In genomic region chr13:114281351-114282142, GRCh38 we compare ENCODE assay signal across 1 cellular context.
TF ChIP-seq lines count a peak whose summit lies in the region.

Gene UPF3A (plus strand): TSS chr13:114281601. CDS start chr13:114281640, 39 bp downstream.

TF ChIP-seq in H1, 55 proteins besides CTCF, POLR2A, EP300 and RAD21 (continued from another document):
- TF ChIP-seq NANOG (IDR thresholded peaks at IDR 0.05; ENCODE audit: insufficient read depth, low read depth, low read length, poor library complexity, severe bottlenecking) (no peak), CBX5 (IDR thresholded peaks at IDR 0.05; ENCODE audit: low read depth, low read length) (no peak), RBBP5 (IDR thresholded peaks at IDR 0.05; ENCODE audit: borderline replicate concordance, low read depth, low read length) (peak; percentile 53; the same call in 1 of the 2 replicates), YY1 (IDR thresholded peaks at IDR 0.05; ENCODE audit: low read depth, low read length) (no peak), HDAC6 (IDR thresholded peaks at IDR 0.05; ENCODE audit: low read depth, low read length) (no peak), E2F6 (IDR thresholded peaks at IDR 0.05) (no peak; the same call in 1 of the 2 replicates), KDM1A (IDR thresholded peaks at IDR 0.05; ENCODE audit: borderline replicate concordance, low read length) (no peak), JUN (IDR thresholded peaks at IDR 0.05; ENCODE audit: low read depth, low read length) (no peak), CREB1 (IDR thresholded peaks at IDR 0.05) (no peak), KDM4A (IDR thresholded peaks at IDR 0.05; ENCODE audit: low read depth, low read length, severe bottlenecking) (peak; percentile 56), TAF1 (IDR thresholded peaks at IDR 0.05; ENCODE audit: low read depth, low read length) (peak; percentile 87), CHD7 (IDR thresholded peaks at IDR 0.05; ENCODE audit: insufficient replicate concordance, low read length) (no peak), POU5F1 (IDR thresholded peaks at IDR 0.05; ENCODE audit: low read depth, low read length) (no peak), RFX5 (IDR thresholded peaks at IDR 0.05; ENCODE audit: borderline replicate concordance, low read depth, low read length) (no peak), TAF7 (optimal IDR thresholded peaks at IDR 0.05; ENCODE audit: borderline replicate concordance, low read depth, low read length) (peak; percentile 92), SIN3A (conservative IDR thresholded peaks at IDR 0.05 in 1 of 2, IDR thresholded peaks at IDR 0.05 in 1 of 2; ENCODE audit: low read depth in 1 of 2, low read length in 2 of 2) (no peak), BACH1 (IDR thresholded peaks at IDR 0.05; ENCODE audit: low read length) (peak; percentile 59; the same call in 1 of the 2 replicates), MAX (IDR thresholded peaks at IDR 0.05) (peak; percentile 49; the same call in 1 of the 2 replicates), CTBP2 (IDR thresholded peaks at IDR 0.05; ENCODE audit: borderline replicate concordance, insufficient read depth, insufficient read length, low read length) (no peak), FOSL1 (IDR thresholded peaks at IDR 0.05; ENCODE audit: insufficient read depth, low read depth, low read length) (no peak), RNF2 (IDR thresholded peaks at IDR 0.05; ENCODE audit: borderline replicate concordance, low read depth, low read length, missing control alignments, poor library complexity, severe bottlenecking) (no peak), BRCA1 (IDR thresholded peaks at IDR 0.05; ENCODE audit: low read depth, low read length) (peak; percentile 73; the same call in 1 of the 2 replicates), RXRA (IDR thresholded peaks at IDR 0.05; ENCODE audit: insufficient read depth, low read depth, low read length) (no peak), SUZ12 (IDR thresholded peaks at IDR 0.05; ENCODE audit: low read length) (no peak), CEBPB (IDR thresholded peaks at IDR 0.05; ENCODE audit: low read depth, low read length) (no peak), ZNF274 (IDR thresholded peaks at IDR 0.05; ENCODE audit: borderline replicate concordance, extremely low read depth, low read length) (no peak), BCL11A (IDR thresholded peaks at IDR 0.05; ENCODE audit: low read depth in 2 of 2, low read length in 2 of 2) (no peak), POLR2AphosphoS5 (IDR thresholded peaks at IDR 0.05; ENCODE audit: low read depth, low read length) (peak; percentile 87), ASH2L (IDR thresholded peaks at IDR 0.05; ENCODE audit: low read length) (peak; percentile 42), MAFK (IDR thresholded peaks at IDR 0.05; ENCODE audit: low read depth, low read length) (no peak), TBP (IDR thresholded peaks at IDR 0.05; ENCODE audit: low read depth, low read length) (peak; percentile 80; the same call in 1 of the 2 replicates), SP4 (IDR thresholded peaks at IDR 0.05; ENCODE audit: low read length) (no peak), SP2 (IDR thresholded peaks at IDR 0.05; ENCODE audit: low read length) (no peak), TEAD4 (IDR thresholded peaks at IDR 0.05; ENCODE audit: low read depth, low read length) (no peak), HDAC2 (IDR thresholded peaks at IDR 0.05; ENCODE audit: borderline replicate concordance in 1 of 2, low read depth in 2 of 2, low read length in 2 of 2) (no peak), TCF12 (IDR thresholded peaks at IDR 0.05; ENCODE audit: low read depth, low read length) (0 out of 2 replicates have a peak, but pooled peaks have one; percentile 2), SAP30 (IDR thresholded peaks at IDR 0.05; ENCODE audit: insufficient read depth, insufficient replicate concordance, low read length) (no peak), KDM5A (IDR thresholded peaks at IDR 0.05; ENCODE audit: low read length) (no peak), PHF8 (conservative IDR thresholded peaks at IDR 0.05; ENCODE audit: low read depth, low read length) (peak; percentile 91), CHD2 (IDR thresholded peaks at IDR 0.05; ENCODE audit: low read length) (peak; percentile 86), EGR1 (IDR thresholded peaks at IDR 0.05; ENCODE audit: borderline replicate concordance, low read depth, low read length) (peak; percentile 98), SIRT6 (IDR thresholded peaks at IDR 0.05; ENCODE audit: low read length) (no peak), EZH2 (IDR thresholded peaks at IDR 0.05; ENCODE audit: low read depth, low read length, severe bottlenecking) (no peak), SP1 (IDR thresholded peaks at IDR 0.05; ENCODE audit: low read depth, low read length) (0 out of 2 replicates have a peak, but pooled peaks have one; percentile 12), CBX8 (IDR thresholded peaks at IDR 0.05; ENCODE audit: borderline replicate concordance, low read depth, low read length) (no peak), CHD1 (IDR thresholded peaks at IDR 0.05; ENCODE audit: low read depth, low read length) (no peak), NRF1 (IDR thresholded peaks at IDR 0.05; ENCODE audit: low read depth, low read length) (no peak), JUND (IDR thresholded peaks at IDR 0.05; ENCODE audit: low read length) (no peak), SIX5 (IDR thresholded peaks at IDR 0.05; ENCODE audit: low read depth, low read length) (no peak), GTF2F1 (IDR thresholded peaks at IDR 0.05; ENCODE audit: borderline replicate concordance, low read depth, low read length) (0 out of 2 replicates have a peak, but pooled peaks have one; percentile 50)
- TF ChIP-seq, protein P1, sequence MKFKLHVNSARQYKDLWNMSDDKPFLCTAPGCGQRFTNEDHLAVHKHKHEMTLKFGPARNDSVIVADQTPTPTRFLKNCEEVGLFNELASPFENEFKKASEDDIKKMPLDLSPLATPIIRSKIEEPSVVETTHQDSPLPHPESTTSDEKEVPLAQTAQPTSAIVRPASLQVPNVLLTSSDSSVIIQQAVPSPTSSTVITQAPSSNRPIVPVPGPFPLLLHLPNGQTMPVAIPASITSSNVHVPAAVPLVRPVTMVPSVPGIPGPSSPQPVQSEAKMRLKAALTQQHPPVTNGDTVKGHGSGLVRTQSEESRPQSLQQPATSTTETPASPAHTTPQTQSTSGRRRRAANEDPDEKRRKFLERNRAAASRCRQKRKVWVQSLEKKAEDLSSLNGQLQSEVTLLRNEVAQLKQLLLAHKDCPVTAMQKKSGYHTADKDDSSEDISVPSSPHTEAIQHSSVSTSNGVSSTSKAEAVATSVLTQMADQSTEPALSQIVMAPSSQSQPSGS (IDR thresholded peaks at IDR 0.05; ENCODE audit: low read length) = no peak
- TF ChIP-seq, protein P2, sequence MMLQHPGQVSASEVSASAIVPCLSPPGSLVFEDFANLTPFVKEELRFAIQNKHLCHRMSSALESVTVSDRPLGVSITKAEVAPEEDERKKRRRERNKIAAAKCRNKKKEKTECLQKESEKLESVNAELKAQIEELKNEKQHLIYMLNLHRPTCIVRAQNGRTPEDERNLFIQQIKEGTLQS (IDR thresholded peaks at IDR 0.05; ENCODE audit: insufficient read depth, low read depth, low read length) = no peak
